ENCODE assay signal across 32 cellular contexts in genomic region chr18:50395093-50395492, GRCh38. TPM values are rescaled to one million over a fixed set of nuclear protein-coding genes. Genes with fewer than 3 reads are reported as not detected.
"Had no signal": no experiment of that assay in that cellular context is flagged by ENCODE, and none has a peak within 500 bp of the region (broad histone marks: within the 10 kb centered on the region; RNA-seq: fewer than 3 reads in every experiment).

No MANE protein-coding gene starts in this region.

- ATAC-seq: activated CD4-positive, alpha-beta T cell treated with anti-CD3 and anti-CD28 coated beads for 36 hours; activated CD4-positive, CD25-positive, alpha-beta regulatory T cell treated with anti-CD3 and anti-CD28 coated beads, Interleukin-2, amount 50 U/mL, for 24 hours; activated CD8-positive, alpha-beta memory T cell treated with anti-CD3 and anti-CD28 coated beads, Interleukin-2, amount 10 ng/mL, durations not matched to agents 7 days and 5 days; activated CD8-positive, alpha-beta T cell treated with anti-CD3 and anti-CD28 coated beads, Interleukin-2, amount 10 ng/mL, durations not matched to agents 7 days and 5 days; activated naive CD4-positive, alpha-beta T cell treated with anti-CD3 and anti-CD28 coated beads, Interleukin-2, amount 50 U/mL, for 72 hours; esophagus mucosa; T-helper 17 cell had no signal

- H3K27ac ChIP-seq: ascending aorta, breast epithelium, cardiac muscle cell, colonic mucosa, VCaP had no signal

- DNase-seq: activated B cell treated with CpG ODN at 0.5 μM for 24 hours; activated CD4-positive, alpha-beta memory T cell treated with anti-CD3 and anti-CD28 coated beads for 36 hours; activated CD4-positive, alpha-beta T cell treated with anti-CD3 and anti-CD28 coated beads for 36 hours; activated CD4-positive, alpha-beta T cell treated with anti-CD3 and anti-CD28 coated beads, Interleukin-2, amount 10 ng/mL, durations not matched to agents 24 days and 14 days; activated CD8-positive, alpha-beta memory T cell treated with anti-CD3 and anti-CD28 coated beads, Interleukin-2, amount 10 ng/mL, durations not matched to agents 7 days and 5 days; activated CD8-positive, alpha-beta memory T cell treated with anti-CD3 and anti-CD28 coated beads, Interleukin-2, amount 50 U/mL, for 4 hours; activated CD8-positive, alpha-beta T cell treated with anti-CD3 and anti-CD28 coated beads, Interleukin-2, amount 10 ng/mL, durations not matched to agents 7 days and 5 days; activated gamma-delta T cell; activated naive CD4-positive, alpha-beta T cell; activated naive CD4-positive, alpha-beta T cell treated with anti-CD3 and anti-CD28 coated beads, Interleukin-2, amount 10 ng/mL, durations not matched to agents 7 days and 5 days; activated naive CD8-positive, alpha-beta T cell treated with anti-CD3 and anti-CD28 coated beads, Interleukin-2, amount 10 ng/mL, durations not matched to agents 7 days and 5 days; activated T-cell treated with anti-CD3 and anti-CD28 coated beads, Interleukin-2, amount 50 U/mL, for 1 hour; activated T-cell treated with anti-CD3 and anti-CD28 coated beads, Interleukin-2, amount 50 U/mL, for 48 hours; central memory CD4-positive, alpha-beta T cell; cerebellar nuclear complex; colonic mucosa; effector CD8-positive, alpha-beta T cell; foreskin fibroblast; head of caudate nucleus; hypothalamus; T-helper 17 cell; T1000 had no signal

- H3K36me3 ChIP-seq: ascending aorta, breast epithelium, cardiac muscle cell, colonic mucosa had no signal

- H3K27me3 ChIP-seq: ascending aorta, breast epithelium, cardiac muscle cell, colonic mucosa had no signal

- FAIRE-seq: frontal cortex had no signal

- H3K4me3 ChIP-seq: ascending aorta, breast epithelium, cardiac muscle cell, colonic mucosa had no signal

- H3K4me3 Mint-ChIP-seq: activated B cell treated with CpG ODN at 0.5 μM for 24 hours; activated CD4-positive, alpha-beta memory T cell treated with anti-CD3 and anti-CD28 coated beads for 36 hours; activated CD4-positive, alpha-beta T cell treated with anti-CD3 and anti-CD28 coated beads for 36 hours; activated CD4-positive, alpha-beta T cell treated with anti-CD3 and anti-CD28 coated beads, Interleukin-2, amount 10 ng/mL, durations not matched to agents 24 days and 14 days; activated CD8-positive, alpha-beta memory T cell treated with anti-CD3 and anti-CD28 coated beads, Interleukin-2, amount 10 ng/mL, durations not matched to agents 7 days and 5 days; activated CD8-positive, alpha-beta T cell treated with anti-CD3 and anti-CD28 coated beads, Interleukin-2, amount 10 ng/mL, durations not matched to agents 7 days and 5 days; activated naive CD4-positive, alpha-beta T cell treated with anti-CD3 and anti-CD28 coated beads, Interleukin-2, amount 10 ng/mL, durations not matched to agents 7 days and 5 days; activated naive CD8-positive, alpha-beta T cell treated with anti-CD3 and anti-CD28 coated beads, Interleukin-2, amount 10 ng/mL, durations not matched to agents 7 days and 5 days; brain; T-helper 17 cell; T-helper 2 cell treated with Interferon-gamma antibody and Interleukin-4, amounts not matched to agents 5 μg/mL and 100 μg/mL, for 36 hours had no signal

- H3K27me3 Mint-ChIP-seq: brain had no signal

- H3K27ac Mint-ChIP-seq: activated B cell treated with CpG ODN at 0.5 μM for 24 hours; activated CD4-positive, alpha-beta memory T cell treated with anti-CD3 and anti-CD28 coated beads for 36 hours; activated CD4-positive, alpha-beta T cell treated with anti-CD3 and anti-CD28 coated beads for 36 hours; activated CD4-positive, alpha-beta T cell treated with anti-CD3 and anti-CD28 coated beads, Interleukin-2, amount 10 ng/mL, durations not matched to agents 24 days and 14 days; activated CD8-positive, alpha-beta memory T cell treated with anti-CD3 and anti-CD28 coated beads, Interleukin-2, amount 10 ng/mL, durations not matched to agents 7 days and 5 days; activated CD8-positive, alpha-beta T cell treated with anti-CD3 and anti-CD28 coated beads, Interleukin-2, amount 10 ng/mL, durations not matched to agents 7 days and 5 days; activated naive CD4-positive, alpha-beta T cell treated with anti-CD3 and anti-CD28 coated beads, Interleukin-2, amount 10 ng/mL, durations not matched to agents 7 days and 5 days; activated naive CD4-positive, alpha-beta T cell treated with anti-CD3 and anti-CD28 coated beads, Interleukin-2, amount 50 U/mL, for 72 hours; activated naive CD8-positive, alpha-beta T cell treated with anti-CD3 and anti-CD28 coated beads, Interleukin-2, amount 10 ng/mL, durations not matched to agents 7 days and 5 days; brain; T-helper 17 cell; T-helper 2 cell treated with Interferon-gamma antibody and Interleukin-4, amounts not matched to agents 5 μg/mL and 100 μg/mL, for 36 hours had no signal

- H3K4me1 ChIP-seq: ascending aorta, breast epithelium, colonic mucosa had no signal

- H3K9me3 ChIP-seq: ascending aorta, breast epithelium, colonic mucosa had no signal

- H3K4me1 Mint-ChIP-seq: activated CD4-positive, alpha-beta T cell treated with anti-CD3 and anti-CD28 coated beads, Interleukin-2, amount 10 ng/mL, durations not matched to agents 24 days and 14 days; activated CD8-positive, alpha-beta memory T cell treated with anti-CD3 and anti-CD28 coated beads, Interleukin-2, amount 10 ng/mL, durations not matched to agents 7 days and 5 days; activated naive CD4-positive, alpha-beta T cell treated with anti-CD3 and anti-CD28 coated beads, Interleukin-2, amount 10 ng/mL, durations not matched to agents 7 days and 5 days had no signal

- H3K9me3 Mint-ChIP-seq: activated B cell treated with CpG ODN at 0.5 μM for 24 hours; activated CD4-positive, alpha-beta memory T cell treated with anti-CD3 and anti-CD28 coated beads for 36 hours; activated CD4-positive, alpha-beta T cell treated with anti-CD3 and anti-CD28 coated beads, Interleukin-2, amount 10 ng/mL, durations not matched to agents 24 days and 14 days; activated naive CD4-positive, alpha-beta T cell treated with anti-CD3 and anti-CD28 coated beads, Interleukin-2, amount 10 ng/mL, durations not matched to agents 7 days and 5 days; activated naive CD4-positive, alpha-beta T cell treated with anti-CD3 and anti-CD28 coated beads, Interleukin-2, amount 50 U/mL, for 72 hours; activated naive CD8-positive, alpha-beta T cell treated with anti-CD3 and anti-CD28 coated beads, Interleukin-2, amount 10 ng/mL, durations not matched to agents 7 days and 5 days; T-helper 2 cell treated with Interferon-gamma antibody and Interleukin-4, amounts not matched to agents 5 μg/mL and 100 μg/mL, for 36 hours had no signal

RNA-seq across cellular contexts. Expression of gene SKA1, which starts 20.2 kb away (rescaled TPM):
- total RNA-seq: ascending aorta had no signal
